Comparison of ENCODE assay signal across 9 cellular contexts in genomic region chr13:74128171-74128767, GRCh38. TPM values are rescaled to one million over a fixed set of nuclear protein-coding genes. Genes with fewer than 3 reads are reported as not detected.
DNase-seq lines count a peak whose midpoint lies in the region; ATAC-seq and TF ChIP-seq lines count a peak whose summit lies in the region.
"Had no signal": no experiment of that assay in that cellular context is flagged by ENCODE, and none has a peak within 500 bp of the region (broad histone marks: within the 10 kb centered on the region; RNA-seq: fewer than 3 reads in every experiment).

No MANE protein-coding gene starts in this region.

- no peak for TF ChIP-seq CTCF in left lung (IDR thresholded peaks at IDR 0.05)

- H4K20me1 ChIP-seq in GM23248 (ENCODE audit: insufficient read depth): no peaks in the 10 kb centered on the region

- H3K27ac Mint-ChIP-seq in activated T-helper 1 cell treated with anti-CD3 and anti-CD28 coated beads, Interleukin-12 subunit alpha, Interleukin-12 subunit beta, Interleukin-2, Interleukin-4 antibody, amounts not matched to agents 30 ng/mL and 10 ng/mL and 1 ng/mL, durations not matched to agents 14 hours and 24 hours and 36 hours: peak overlapping the region; percentile 71

- H3K9me3 Mint-ChIP-seq in activated T-helper 1 cell treated with anti-CD3 and anti-CD28 coated beads, Interleukin-12 subunit alpha, Interleukin-12 subunit beta, Interleukin-2, Interleukin-4 antibody, amounts not matched to agents 30 ng/mL and 10 ng/mL and 1 ng/mL, durations not matched to agents 14 hours and 24 hours and 36 hours: no peaks in the 10 kb centered on the region

- no peaks in the 10 kb centered on the region for H3K27me3 Mint-ChIP-seq in activated T-helper 1 cell treated with anti-CD3 and anti-CD28 coated beads, Interleukin-12 subunit alpha, Interleukin-12 subunit beta, Interleukin-2, Interleukin-4 antibody, amounts not matched to agents 30 ng/mL and 10 ng/mL and 1 ng/mL, durations not matched to agents 14 hours and 24 hours and 36 hours (ENCODE audit: insufficient read depth)

- H3K27me3 ChIP-seq in ACC112 (ENCODE audit: insufficient read depth, low read length) (no peaks in the 10 kb centered on the region), GM23248 (replicated peaks; ENCODE audit: insufficient read depth) (no peaks in the 10 kb centered on the region), left lung (peaks cover 0 to 12% of the 10 kb centered on the region in 2 donors)

- H3K36me3 ChIP-seq in ACC112 (ENCODE audit: insufficient read depth, low read length) (no peaks in the 10 kb centered on the region), GM23248 (ENCODE audit: low read depth) (no peaks in the 10 kb centered on the region), left lung (no peaks in the 10 kb centered on the region)

- ATAC-seq in left lung (peak; percentile 5), sciatic nerve (no peak), HG02884 (IDR thresholded peaks at IDR 0.05; ENCODE audit: unreplicated experiment) (no peak)

- peak; percentile 65 for DNase-seq in GM23248
- DNase-seq in activated T-helper 1 cell treated with anti-CD3 and anti-CD28 coated beads, Interleukin-12 subunit alpha, Interleukin-12 subunit beta, Interleukin-2, Interleukin-4 antibody, amounts not matched to agents 30 ng/mL and 10 ng/mL and 1 ng/mL, durations not matched to agents 14 hours and 24 hours and 36 hours (ENCODE audit: low spot score): no peak
- DNase-seq in left lung: no peak
- DNase-seq in NCI-H1105 (lab: John Stamatoyannopoulos, UW): no peak
- DNase-seq in DMS53 (lab: John Stamatoyannopoulos, UW): no peak
- DNase-seq in sciatic nerve (ENCODE audit: low spot score): no peak
- DNase-seq: T1000 had no signal

- H3K9me2 ChIP-seq in GM23248 (ENCODE audit: insufficient read depth): no peaks in the 10 kb centered on the region

- H3K36me3 Mint-ChIP-seq in activated T-helper 1 cell treated with anti-CD3 and anti-CD28 coated beads, Interleukin-12 subunit alpha, Interleukin-12 subunit beta, Interleukin-2, Interleukin-4 antibody, amounts not matched to agents 30 ng/mL and 10 ng/mL and 1 ng/mL, durations not matched to agents 14 hours and 24 hours and 36 hours (ENCODE audit: low read depth): peaks cover 2% of the 10 kb centered on the region

- H3K27ac ChIP-seq in ACC112 (ENCODE audit: low read depth, low read length) (peak overlapping the region; percentile 77), GM23248 (peak overlapping the region; percentile 67), left lung (no peak overlapping the region)

- H3K4me1 Mint-ChIP-seq in activated T-helper 1 cell treated with anti-CD3 and anti-CD28 coated beads, Interleukin-12 subunit alpha, Interleukin-12 subunit beta, Interleukin-2, Interleukin-4 antibody, amounts not matched to agents 30 ng/mL and 10 ng/mL and 1 ng/mL, durations not matched to agents 14 hours and 24 hours and 36 hours (ENCODE audit: low read depth): peaks cover 62% of the 10 kb centered on the region

- WGBS in GM23248 (ENCODE audit: low coverage in 1 of 2, low lambda C conversion rate in 2 of 2, missing lambda C conversion rate in 2 of 2), 2 experiments: 26 to 27% methylated on average over 6 of the region's 6 CpGs

- peak overlapping the region; percentile 35 for H3K9ac ChIP-seq in GM23248

- no peak overlapping the region for H3K4me3 Mint-ChIP-seq in activated T-helper 1 cell treated with anti-CD3 and anti-CD28 coated beads, Interleukin-12 subunit alpha, Interleukin-12 subunit beta, Interleukin-2, Interleukin-4 antibody, amounts not matched to agents 30 ng/mL and 10 ng/mL and 1 ng/mL, durations not matched to agents 14 hours and 24 hours and 36 hours

- peaks cover 82% of the 10 kb centered on the region for H3K79me2 ChIP-seq in ACC112 (ENCODE audit: control insufficient read depth, insufficient read depth, low read length, unreplicated experiment)
- peaks cover 100% of the 10 kb centered on the region for H3K79me2 ChIP-seq in GM23248 (ENCODE audit: insufficient read depth)

- H2AFZ ChIP-seq in ACC112 (ENCODE audit: low read length, unreplicated experiment): no peak overlapping the region
- H2AFZ ChIP-seq in GM23248: peak overlapping the region; percentile 28; the same call in 1 of the 2 replicates

- H3K4me3 ChIP-seq in ACC112 (ENCODE audit: low read depth, low read length): peak overlapping the region; percentile 31
- peak overlapping the region; percentile 60 for H3K4me3 ChIP-seq in GM23248
- H3K4me3 ChIP-seq in left lung: no peak overlapping the region

- peaks cover 40% of the 10 kb centered on the region for H3K4me1 ChIP-seq in ACC112 (ENCODE audit: control insufficient read depth, insufficient read depth, low read length, unreplicated experiment)
- peaks cover 53% of the 10 kb centered on the region for H3K4me1 ChIP-seq in GM23248 (ENCODE audit: insufficient read depth)
- H3K4me1 ChIP-seq in left lung: peaks cover 4 to 5% of the 10 kb centered on the region in 2 donors

- H3K9me3 ChIP-seq in GM23248 (ENCODE audit: low read depth): no peaks in the 10 kb centered on the region
- no peaks in the 10 kb centered on the region for H3K9me3 ChIP-seq in left lung

- peaks cover 59% of the 10 kb centered on the region for H3F3A ChIP-seq in GM23248 (ENCODE audit: insufficient read depth)

- H3K4me2 ChIP-seq in GM23248 (ENCODE audit: unreplicated experiment): peak overlapping the region; percentile 76

- in situ Hi-C loops in GM23248 (cut with MboI): no loop called here

- intact Hi-C loops in activated T-helper 1 cell treated with anti-CD3 and anti-CD28 coated beads, Interleukin-12 subunit alpha, Interleukin-12 subunit beta, Interleukin-2, Interleukin-4 antibody, amounts not matched to agents 30 ng/mL and 10 ng/mL and 1 ng/mL, durations not matched to agents 14 hours and 24 hours and 36 hours (cut with micrococcal nuclease): loop anchor here (1.0 kb wide), 2 partner anchors 11 to 143 kb away; no protein-coding TSS in a partner anchor
- intact Hi-C loops in left lung (cut with DNase I) (no loop called here), sciatic nerve (cut with DNase I) (no loop called here)

RNA-seq across cellular contexts. Expression of gene KLF12, which starts 5.9 kb away (rescaled TPM):
- total RNA-seq in GM23248 (2014; rRNA removed; shearing (Covaris generic)): 17.3 and 19.8 TPM in 2 replicates
- 12.2 and 12.8 TPM in 2 replicates for polyA plus RNA-seq in GM23248 (2016; fragmentation: Nextera tagmentation; extraction: Ambion mirVana)
- 18.6 and 19.9 TPM in 2 replicates for total RNA-seq in activated T-helper 1 cell treated with anti-CD3 and anti-CD28 coated beads, Interleukin-12 subunit alpha, Interleukin-12 subunit beta, Interleukin-2, Interleukin-4 antibody, amounts not matched to agents 30 ng/mL and 10 ng/mL and 1 ng/mL, durations not matched to agents 14 hours and 24 hours and 36 hours
- 10 to 100 TPM in 1 of 2 donors, 1 to 10 TPM in 1; 7.8 to 12.2 TPM for total RNA-seq in left lung
- total RNA-seq in sciatic nerve: 22.4 TPM

Comparison
In these comparisons a context has a peak if more than half of its experiments do, and no peak if none do; other contexts are left out.
1. H3K27ac ChIP-seq: peak in ACC112 (single experiment) and GM23248 (single experiment); none in left lung (0 of 2).
2. H3K4me3 ChIP-seq: peak in ACC112 (single experiment) and GM23248 (single experiment); none in left lung (0 of 2).